40 cellular contexts compared by ENCODE assay signal in the genomic region with DNA sequence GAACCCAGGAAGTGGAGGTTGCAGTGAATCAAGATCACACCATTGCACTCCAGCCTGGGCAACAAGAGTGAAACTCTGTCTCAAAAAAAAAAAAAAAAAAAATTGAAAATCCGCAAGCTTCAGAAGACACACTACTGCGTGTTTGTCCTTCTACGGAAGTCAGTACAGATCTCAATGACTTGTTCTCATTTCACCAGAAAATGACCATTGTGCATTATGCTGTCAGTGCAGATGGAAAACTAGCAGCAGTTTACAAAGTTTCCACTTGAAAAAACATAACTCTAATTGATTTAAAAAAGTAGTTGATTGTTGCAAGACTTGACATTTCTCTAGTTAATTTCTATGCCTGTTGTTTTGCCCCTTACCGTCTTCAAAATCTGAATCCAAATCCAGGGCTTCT.
"Had no signal": no experiment of that assay in that cellular context is flagged by ENCODE, and none has a peak within 500 bp of the region (broad histone marks: within the 10 kb centered on the region; RNA-seq: fewer than 3 reads in every experiment).

No MANE protein-coding gene starts in this region.

- H3K27ac ChIP-seq: adrenal gland, ascending aorta, body of pancreas, brain microvascular endothelial cell, breast epithelium had no signal

- H3K27me3 ChIP-seq: adrenal gland, ascending aorta, body of pancreas, brain microvascular endothelial cell, breast epithelium, cardiac muscle cell had no signal

- H3K4me3 ChIP-seq: adrenal gland, ascending aorta, body of pancreas, breast epithelium, cardiac muscle cell had no signal

- H3K27ac Mint-ChIP-seq: activated naive CD4-positive, alpha-beta T cell treated with anti-CD3 and anti-CD28 coated beads for 36 hours; activated naive CD4-positive, alpha-beta T cell treated with anti-CD3 and anti-CD28 coated beads, Interleukin-2, amount 10 ng/mL, durations not matched to agents 7 days and 5 days; activated naive CD4-positive, alpha-beta T cell treated with anti-CD3 and anti-CD28 coated beads, Interleukin-2, amount 50 U/mL, for 72 hours; activated naive CD8-positive, alpha-beta T cell; activated naive CD8-positive, alpha-beta T cell treated with anti-CD3 and anti-CD28 coated beads for 36 hours; activated naive CD8-positive, alpha-beta T cell treated with anti-CD3 and anti-CD28 coated beads, Interleukin-2, amount 10 ng/mL, durations not matched to agents 7 days and 5 days; activated naive CD8-positive, alpha-beta T cell treated with anti-CD3 and anti-CD28 coated beads, Interleukin-2, amount 50 U/mL, for 24 hours; activated T-cell treated with anti-CD3 and anti-CD28 coated beads, Interleukin-2, amount 50 U/mL, for 24 hours; activated T-cell treated with anti-CD3 and anti-CD28 coated beads, Interleukin-2, amount 50 U/mL, for 72 hours; activated T-helper 1 cell treated with anti-CD3 and anti-CD28 coated beads, Interleukin-12 subunit alpha, Interleukin-12 subunit beta, Interleukin-2, Interleukin-4 antibody, amounts not matched to agents 30 ng/mL and 10 ng/mL and 1 ng/mL, durations not matched to agents 14 hours and 24 hours and 36 hours; activated T-helper 17 cell treated with anti-CD3 and anti-CD28 coated beads, Interleukin-2, amount 50 U/mL, for 72 hours; activated T-helper 2 cell treated with anti-CD3 and anti-CD28 coated beads, Interferon-gamma antibody, Interleukin-2, Interleukin-4, amounts not matched to agents 10 μg/mL and 5 μg/mL and 100 μg/mL, durations not matched to agents 14 hours and 24 hours and 36 hours; brain had no signal

- H3K9me3 Mint-ChIP-seq: activated naive CD4-positive, alpha-beta T cell treated with anti-CD3 and anti-CD28 coated beads, Interleukin-2, amount 50 U/mL, for 72 hours; activated naive CD8-positive, alpha-beta T cell treated with anti-CD3 and anti-CD28 coated beads, Interleukin-2, amount 10 ng/mL, durations not matched to agents 7 days and 5 days; activated naive CD8-positive, alpha-beta T cell treated with anti-CD3 and anti-CD28 coated beads, Interleukin-2, amount 50 U/mL, for 24 hours; activated T-helper 1 cell treated with anti-CD3 and anti-CD28 coated beads, Interleukin-12 subunit alpha, Interleukin-12 subunit beta, Interleukin-2, Interleukin-4 antibody, amounts not matched to agents 30 ng/mL and 10 ng/mL and 1 ng/mL, durations not matched to agents 14 hours and 24 hours and 36 hours; activated T-helper 2 cell treated with anti-CD3 and anti-CD28 coated beads, Interferon-gamma antibody, Interleukin-2, Interleukin-4, amounts not matched to agents 10 μg/mL and 5 μg/mL and 100 μg/mL, durations not matched to agents 14 hours and 24 hours and 36 hours; central memory CD8-positive, alpha-beta T cell had no signal

- DNase-seq: activated effector memory CD4-positive, alpha-beta T cell treated with anti-CD3 and anti-CD28 coated beads, Interleukin-2, amount 50 U/mL, for 16 hours; activated effector memory CD4-positive, alpha-beta T cell treated with Interleukin-2 at 50 U/mL for 16 hours; activated gamma-delta T cell; activated gamma-delta T cell treated with Interleukin-2 at 50 U/mL for 16 hours; activated naive CD4-positive, alpha-beta T cell; activated naive CD4-positive, alpha-beta T cell treated with anti-CD3 and anti-CD28 coated beads for 36 hours; activated naive CD4-positive, alpha-beta T cell treated with anti-CD3 and anti-CD28 coated beads, Interleukin-2, amount 10 ng/mL, durations not matched to agents 7 days and 5 days; activated naive CD4-positive, alpha-beta T cell treated with anti-CD3 and anti-CD28 coated beads, Interleukin-2, amount 50 U/mL, for 16 hours; activated naive CD4-positive, alpha-beta T cell treated with Interleukin-2 at 50 U/mL for 16 hours; activated naive CD8-positive, alpha-beta T cell treated with anti-CD3 and anti-CD28 coated beads for 36 hours; activated naive CD8-positive, alpha-beta T cell treated with anti-CD3 and anti-CD28 coated beads, Interleukin-2, amount 10 ng/mL, durations not matched to agents 7 days and 5 days; activated naive CD8-positive, alpha-beta T cell treated with anti-CD3 and anti-CD28 coated beads, Interleukin-2, amount 50 U/mL, for 24 hours; activated T-cell treated with anti-CD3 and anti-CD28 coated beads for 4 hours; activated T-cell treated with anti-CD3 and anti-CD28 coated beads, Interleukin-2, amount 50 U/mL, for 1 hour; activated T-cell treated with anti-CD3 and anti-CD28 coated beads, Interleukin-2, amount 50 U/mL, for 24 hours; activated T-cell treated with anti-CD3 and anti-CD28 coated beads, Interleukin-2, amount 50 U/mL, for 4 hours; activated T-cell treated with anti-CD3 and anti-CD28 coated beads, Interleukin-2, amount 50 U/mL, for 48 hours; activated T-cell treated with anti-CD3 and anti-CD28 coated beads, Interleukin-2, amount 50 U/mL, for 72 hours; adrenal gland; amniotic stem cell; amygdala; aorta; body of pancreas; brain microvascular endothelial cell; caudate nucleus; central memory CD4-positive, alpha-beta T cell; cerebellar nuclear complex had no signal

- ATAC-seq: activated naive CD4-positive, alpha-beta T cell treated with anti-CD3 and anti-CD28 coated beads, Interleukin-2, amount 50 U/mL, for 72 hours; activated naive CD8-positive, alpha-beta T cell treated with anti-CD3 and anti-CD28 coated beads, Interleukin-2, amount 50 U/mL, for 24 hours; activated T-cell treated with anti-CD3 and anti-CD28 coated beads, Interleukin-2, amount 50 U/mL, for 4 hours; activated T-cell treated with anti-CD3 and anti-CD28 coated beads, Interleukin-2, amount 50 U/mL, for 72 hours; activated T-helper 17 cell treated with anti-CD3 and anti-CD28 coated beads, Interleukin-2, amount 50 U/mL, for 72 hours; body of pancreas had no signal

- H3K36me3 ChIP-seq: adrenal gland, ascending aorta, brain microvascular endothelial cell, breast epithelium, cardiac muscle cell had no signal

- H3K4me1 Mint-ChIP-seq: activated naive CD8-positive, alpha-beta T cell treated with anti-CD3 and anti-CD28 coated beads for 36 hours; central memory CD8-positive, alpha-beta T cell had no signal

- FAIRE-seq: astrocyte, bronchial epithelial cell had no signal

- H3K27me3 Mint-ChIP-seq: activated naive CD4-positive, alpha-beta T cell treated with anti-CD3 and anti-CD28 coated beads, Interleukin-2, amount 10 ng/mL, durations not matched to agents 7 days and 5 days; activated naive CD4-positive, alpha-beta T cell treated with anti-CD3 and anti-CD28 coated beads, Interleukin-2, amount 50 U/mL, for 24 hours; activated naive CD8-positive, alpha-beta T cell treated with anti-CD3 and anti-CD28 coated beads for 36 hours; activated naive CD8-positive, alpha-beta T cell treated with anti-CD3 and anti-CD28 coated beads, Interleukin-2, amount 50 U/mL, for 24 hours had no signal

- H3K4me3 Mint-ChIP-seq: activated naive CD4-positive, alpha-beta T cell treated with anti-CD3 and anti-CD28 coated beads for 36 hours; activated naive CD4-positive, alpha-beta T cell treated with anti-CD3 and anti-CD28 coated beads, Interleukin-2, amount 10 ng/mL, durations not matched to agents 7 days and 5 days; activated naive CD4-positive, alpha-beta T cell treated with anti-CD3 and anti-CD28 coated beads, Interleukin-2, amount 50 U/mL, for 24 hours; activated naive CD8-positive, alpha-beta T cell; activated naive CD8-positive, alpha-beta T cell treated with anti-CD3 and anti-CD28 coated beads for 36 hours; activated naive CD8-positive, alpha-beta T cell treated with anti-CD3 and anti-CD28 coated beads, Interleukin-2, amount 10 ng/mL, durations not matched to agents 7 days and 5 days; activated naive CD8-positive, alpha-beta T cell treated with anti-CD3 and anti-CD28 coated beads, Interleukin-2, amount 50 U/mL, for 24 hours; activated T-cell treated with anti-CD3 and anti-CD28 coated beads, Interleukin-2, amount 50 U/mL, for 24 hours; activated T-cell treated with anti-CD3 and anti-CD28 coated beads, Interleukin-2, amount 50 U/mL, for 4 hours; activated T-cell treated with anti-CD3 and anti-CD28 coated beads, Interleukin-2, amount 50 U/mL, for 72 hours; activated T-helper 1 cell treated with anti-CD3 and anti-CD28 coated beads, Interleukin-12 subunit alpha, Interleukin-12 subunit beta, Interleukin-2, Interleukin-4 antibody, amounts not matched to agents 30 ng/mL and 10 ng/mL and 1 ng/mL, durations not matched to agents 14 hours and 24 hours and 36 hours; activated T-helper 17 cell treated with anti-CD3 and anti-CD28 coated beads, Interleukin-2, amount 50 U/mL, for 72 hours; brain; central memory CD8-positive, alpha-beta T cell had no signal

- H3K4me1 ChIP-seq: breast epithelium had no signal

- H3K36me3 Mint-ChIP-seq: activated naive CD8-positive, alpha-beta T cell treated with anti-CD3 and anti-CD28 coated beads, Interleukin-2, amount 10 ng/mL, durations not matched to agents 7 days and 5 days had no signal

- H3K9me3 ChIP-seq: adrenal gland, ascending aorta, body of pancreas, breast epithelium had no signal
